1 cellular context compared by ENCODE assay signal in the genomic region with DNA sequence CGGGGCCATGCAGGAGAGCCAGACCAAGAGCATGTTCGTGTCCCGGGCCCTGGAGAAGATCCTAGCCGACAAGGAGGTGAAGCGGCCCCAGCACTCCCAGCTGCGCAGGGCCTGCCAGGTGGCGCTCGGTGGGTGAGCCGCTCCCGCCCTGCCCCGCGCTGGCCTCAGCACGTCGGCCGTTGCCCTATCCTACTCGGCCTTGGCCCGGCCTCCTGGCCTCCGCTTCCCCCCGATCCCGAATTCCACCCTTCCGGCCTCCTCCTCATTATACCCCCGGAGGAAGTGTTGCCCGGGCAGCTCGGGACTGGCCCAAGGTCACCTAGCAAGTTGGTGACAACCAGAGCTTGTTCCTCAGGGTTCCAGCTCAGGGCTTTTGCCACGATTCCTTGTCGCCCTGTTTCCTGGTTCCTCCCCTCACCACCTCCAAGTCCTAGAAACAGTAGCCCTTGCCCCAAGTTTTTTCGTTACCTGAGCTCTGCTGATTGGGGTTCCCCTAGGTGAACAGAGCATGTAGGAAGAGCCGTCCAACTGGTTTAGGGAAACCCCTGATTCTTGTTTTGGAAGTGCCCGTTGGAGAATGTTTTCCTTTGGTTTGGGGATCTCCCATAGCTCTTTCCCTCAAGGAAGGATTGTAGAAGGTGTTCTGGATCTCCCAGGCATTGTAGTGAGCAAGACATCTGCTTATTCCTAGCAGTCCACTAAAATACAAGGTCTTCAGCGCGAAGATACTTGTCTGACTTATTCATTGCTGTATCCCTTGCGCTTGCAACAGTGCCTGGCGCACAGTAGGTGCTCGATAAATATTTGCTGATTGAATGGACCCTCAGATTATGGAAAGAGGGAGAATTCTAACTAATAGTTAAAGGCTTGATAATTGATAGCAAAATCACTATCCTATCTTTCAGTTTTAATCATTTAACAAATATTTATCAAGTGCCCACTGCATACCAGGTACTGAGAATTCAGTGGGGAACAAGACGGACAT.
TF ChIP-seq lines count a peak whose summit lies in the region.

No MANE protein-coding gene starts in this region.

TF ChIP-seq in HepG2, 621 proteins besides CTCF, POLR2A, EP300 and RAD21 (continued from another document and continues in another):
- TF ChIP-seq, protein P1, sequence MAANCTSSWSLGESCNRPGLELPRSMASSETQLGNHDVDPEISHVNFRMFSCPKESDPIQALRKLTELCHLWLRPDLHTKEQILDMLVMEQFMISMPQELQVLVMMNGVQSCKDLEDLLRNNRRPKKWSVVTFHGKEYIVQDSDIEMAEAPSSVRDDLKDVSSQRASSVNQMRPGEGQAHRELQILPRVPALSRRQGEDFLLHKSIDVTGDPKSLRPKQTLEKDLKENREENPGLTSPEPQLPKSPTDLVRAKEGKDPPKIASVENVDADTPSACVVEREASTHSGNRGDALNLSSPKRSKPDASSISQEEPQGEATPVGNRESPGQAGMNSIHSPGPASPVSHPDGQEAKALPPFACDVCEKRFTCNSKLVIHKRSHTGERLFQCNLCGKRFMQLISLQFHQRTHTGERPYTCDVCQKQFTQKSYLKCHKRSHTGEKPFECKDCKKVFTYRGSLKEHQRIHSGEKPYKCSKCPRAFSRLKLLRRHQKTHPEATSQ (CRISPR knock-in tag; IDR thresholded peaks at IDR 0.05; ENCODE audit: borderline replicate concordance): no peak
- no peak for TF ChIP-seq SRSF9 (IDR thresholded peaks at IDR 0.05; ENCODE audit: borderline replicate concordance, insufficient read depth, low read depth, low read length, poor library complexity, severe bottlenecking)
- 0 out of 2 replicates have a peak, but pooled peaks have one; percentile 42 for TF ChIP-seq SMAD9 (CRISPR knock-in tag; IDR thresholded peaks at IDR 0.05)
- TF ChIP-seq, protein P2, sequence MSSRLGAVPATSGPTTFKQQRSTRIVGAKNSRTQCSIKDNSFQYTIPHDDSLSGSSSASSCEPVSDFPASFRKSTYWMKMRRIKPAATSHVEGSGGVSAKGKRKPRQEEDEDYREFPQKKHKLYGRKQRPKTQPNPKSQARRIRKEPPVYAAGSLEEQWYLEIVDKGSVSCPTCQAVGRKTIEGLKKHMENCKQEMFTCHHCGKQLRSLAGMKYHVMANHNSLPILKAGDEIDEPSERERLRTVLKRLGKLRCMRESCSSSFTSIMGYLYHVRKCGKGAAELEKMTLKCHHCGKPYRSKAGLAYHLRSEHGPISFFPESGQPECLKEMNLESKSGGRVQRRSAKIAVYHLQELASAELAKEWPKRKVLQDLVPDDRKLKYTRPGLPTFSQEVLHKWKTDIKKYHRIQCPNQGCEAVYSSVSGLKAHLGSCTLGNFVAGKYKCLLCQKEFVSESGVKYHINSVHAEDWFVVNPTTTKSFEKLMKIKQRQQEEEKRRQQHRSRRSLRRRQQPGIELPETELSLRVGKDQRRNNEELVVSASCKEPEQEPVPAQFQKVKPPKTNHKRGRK (CRISPR knock-in tag; IDR thresholded peaks at IDR 0.05): no peak
- TF ChIP-seq, protein P3, sequence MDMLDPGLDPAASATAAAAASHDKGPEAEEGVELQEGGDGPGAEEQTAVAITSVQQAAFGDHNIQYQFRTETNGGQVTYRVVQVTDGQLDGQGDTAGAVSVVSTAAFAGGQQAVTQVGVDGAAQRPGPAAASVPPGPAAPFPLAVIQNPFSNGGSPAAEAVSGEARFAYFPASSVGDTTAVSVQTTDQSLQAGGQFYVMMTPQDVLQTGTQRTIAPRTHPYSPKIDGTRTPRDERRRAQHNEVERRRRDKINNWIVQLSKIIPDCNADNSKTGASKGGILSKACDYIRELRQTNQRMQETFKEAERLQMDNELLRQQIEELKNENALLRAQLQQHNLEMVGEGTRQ (IDR thresholded peaks at IDR 0.05; ENCODE audit: low read depth, low read length): no peak
- TF ChIP-seq, protein P3 (CRISPR knock-in tag; IDR thresholded peaks at IDR 0.05; ENCODE audit: borderline replicate concordance): peak; percentile 7
- TF ChIP-seq ZSCAN31 (CRISPR knock-in tag; IDR thresholded peaks at IDR 0.05; ENCODE audit: low read depth): peak; percentile 94
- 0 out of 2 replicates have a peak, but pooled peaks have one; percentile 3 for TF ChIP-seq RFX5 (IDR thresholded peaks at IDR 0.05; ENCODE audit: low read depth, low read length)
- TF ChIP-seq PITX1 (CRISPR knock-in tag; IDR thresholded peaks at IDR 0.05): no peak; the same call in 1 of the 2 replicates
- peak; percentile 1 for TF ChIP-seq ZNF792 (CRISPR knock-in tag; IDR thresholded peaks at IDR 0.05)
- TF ChIP-seq PHF8 (CRISPR knock-in tag; IDR thresholded peaks at IDR 0.05): peak; percentile 93
- no peak for TF ChIP-seq SIX1 (CRISPR knock-in tag; IDR thresholded peaks at IDR 0.05; ENCODE audit: borderline replicate concordance)
- TF ChIP-seq GZF1 (CRISPR knock-in tag; IDR thresholded peaks at IDR 0.05): no peak; the same call in 1 of the 2 replicates
- TF ChIP-seq, protein P4, sequence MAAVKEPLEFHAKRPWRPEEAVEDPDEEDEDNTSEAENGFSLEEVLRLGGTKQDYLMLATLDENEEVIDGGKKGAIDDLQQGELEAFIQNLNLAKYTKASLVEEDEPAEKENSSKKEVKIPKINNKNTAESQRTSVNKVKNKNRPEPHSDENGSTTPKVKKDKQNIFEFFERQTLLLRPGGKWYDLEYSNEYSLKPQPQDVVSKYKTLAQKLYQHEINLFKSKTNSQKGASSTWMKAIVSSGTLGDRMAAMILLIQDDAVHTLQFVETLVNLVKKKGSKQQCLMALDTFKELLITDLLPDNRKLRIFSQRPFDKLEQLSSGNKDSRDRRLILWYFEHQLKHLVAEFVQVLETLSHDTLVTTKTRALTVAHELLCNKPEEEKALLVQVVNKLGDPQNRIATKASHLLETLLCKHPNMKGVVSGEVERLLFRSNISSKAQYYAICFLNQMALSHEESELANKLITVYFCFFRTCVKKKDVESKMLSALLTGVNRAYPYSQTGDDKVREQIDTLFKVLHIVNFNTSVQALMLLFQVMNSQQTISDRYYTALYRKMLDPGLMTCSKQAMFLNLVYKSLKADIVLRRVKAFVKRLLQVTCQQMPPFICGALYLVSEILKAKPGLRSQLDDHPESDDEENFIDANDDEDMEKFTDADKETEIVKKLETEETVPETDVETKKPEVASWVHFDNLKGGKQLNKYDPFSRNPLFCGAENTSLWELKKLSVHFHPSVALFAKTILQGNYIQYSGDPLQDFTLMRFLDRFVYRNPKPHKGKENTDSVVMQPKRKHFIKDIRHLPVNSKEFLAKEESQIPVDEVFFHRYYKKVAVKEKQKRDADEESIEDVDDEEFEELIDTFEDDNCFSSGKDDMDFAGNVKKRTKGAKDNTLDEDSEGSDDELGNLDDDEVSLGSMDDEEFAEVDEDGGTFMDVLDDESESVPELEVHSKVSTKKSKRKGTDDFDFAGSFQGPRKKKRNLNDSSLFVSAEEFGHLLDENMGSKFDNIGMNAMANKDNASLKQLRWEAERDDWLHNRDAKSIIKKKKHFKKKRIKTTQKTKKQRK (IDR thresholded peaks at IDR 0.05; ENCODE audit: low read length): no peak
- TF ChIP-seq, protein P5, sequence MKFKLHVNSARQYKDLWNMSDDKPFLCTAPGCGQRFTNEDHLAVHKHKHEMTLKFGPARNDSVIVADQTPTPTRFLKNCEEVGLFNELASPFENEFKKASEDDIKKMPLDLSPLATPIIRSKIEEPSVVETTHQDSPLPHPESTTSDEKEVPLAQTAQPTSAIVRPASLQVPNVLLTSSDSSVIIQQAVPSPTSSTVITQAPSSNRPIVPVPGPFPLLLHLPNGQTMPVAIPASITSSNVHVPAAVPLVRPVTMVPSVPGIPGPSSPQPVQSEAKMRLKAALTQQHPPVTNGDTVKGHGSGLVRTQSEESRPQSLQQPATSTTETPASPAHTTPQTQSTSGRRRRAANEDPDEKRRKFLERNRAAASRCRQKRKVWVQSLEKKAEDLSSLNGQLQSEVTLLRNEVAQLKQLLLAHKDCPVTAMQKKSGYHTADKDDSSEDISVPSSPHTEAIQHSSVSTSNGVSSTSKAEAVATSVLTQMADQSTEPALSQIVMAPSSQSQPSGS (CRISPR knock-in tag; IDR thresholded peaks at IDR 0.05): no peak; the same call in 1 of the 2 replicates
- peak; percentile 56 for TF ChIP-seq ZNF747 (CRISPR knock-in tag; IDR thresholded peaks at IDR 0.05; ENCODE audit: borderline replicate concordance)
- TF ChIP-seq ELF1 (CRISPR knock-in tag; IDR thresholded peaks at IDR 0.05): peak; percentile 22; the same call in 1 of the 2 replicates
- TF ChIP-seq, protein P6, sequence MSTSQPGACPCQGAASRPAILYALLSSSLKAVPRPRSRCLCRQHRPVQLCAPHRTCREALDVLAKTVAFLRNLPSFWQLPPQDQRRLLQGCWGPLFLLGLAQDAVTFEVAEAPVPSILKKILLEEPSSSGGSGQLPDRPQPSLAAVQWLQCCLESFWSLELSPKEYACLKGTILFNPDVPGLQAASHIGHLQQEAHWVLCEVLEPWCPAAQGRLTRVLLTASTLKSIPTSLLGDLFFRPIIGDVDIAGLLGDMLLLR (CRISPR knock-in tag; IDR thresholded peaks at IDR 0.05): 0 out of 2 replicates have a peak, but pooled peaks have one; percentile 9
- no peak for TF ChIP-seq MLLT10 (CRISPR knock-in tag; IDR thresholded peaks at IDR 0.05)
- peak; percentile 86 for TF ChIP-seq ZNF33B (CRISPR knock-in tag; IDR thresholded peaks at IDR 0.05)
- no peak; the same call in 1 of the 2 replicates for TF ChIP-seq ETV6 (CRISPR knock-in tag; conservative IDR thresholded peaks at IDR 0.05)
- TF ChIP-seq ZNF678 (CRISPR knock-in tag; IDR thresholded peaks at IDR 0.05): peak; percentile 78; the same call in 1 of the 2 replicates
- TF ChIP-seq BHLHE40 (IDR thresholded peaks at IDR 0.05; ENCODE audit: low read length): no peak
- no peak for TF ChIP-seq TP53 (CRISPR knock-in tag; conservative IDR thresholded peaks at IDR 0.05)
- no peak for TF ChIP-seq CHD2 (IDR thresholded peaks at IDR 0.05; ENCODE audit: low read depth, low read length)
- peak; percentile 52; the same call in 1 of the 2 replicates for TF ChIP-seq PAX8 (CRISPR knock-in tag; IDR thresholded peaks at IDR 0.05; ENCODE audit: borderline replicate concordance)
- TF ChIP-seq, protein P7, sequence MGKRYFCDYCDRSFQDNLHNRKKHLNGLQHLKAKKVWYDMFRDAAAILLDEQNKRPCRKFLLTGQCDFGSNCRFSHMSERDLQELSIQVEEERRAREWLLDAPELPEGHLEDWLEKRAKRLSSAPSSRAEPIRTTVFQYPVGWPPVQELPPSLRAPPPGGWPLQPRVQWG (CRISPR knock-in tag; IDR thresholded peaks at IDR 0.05; ENCODE audit: borderline replicate concordance, low read depth): no peak
- TF ChIP-seq, protein P8, sequence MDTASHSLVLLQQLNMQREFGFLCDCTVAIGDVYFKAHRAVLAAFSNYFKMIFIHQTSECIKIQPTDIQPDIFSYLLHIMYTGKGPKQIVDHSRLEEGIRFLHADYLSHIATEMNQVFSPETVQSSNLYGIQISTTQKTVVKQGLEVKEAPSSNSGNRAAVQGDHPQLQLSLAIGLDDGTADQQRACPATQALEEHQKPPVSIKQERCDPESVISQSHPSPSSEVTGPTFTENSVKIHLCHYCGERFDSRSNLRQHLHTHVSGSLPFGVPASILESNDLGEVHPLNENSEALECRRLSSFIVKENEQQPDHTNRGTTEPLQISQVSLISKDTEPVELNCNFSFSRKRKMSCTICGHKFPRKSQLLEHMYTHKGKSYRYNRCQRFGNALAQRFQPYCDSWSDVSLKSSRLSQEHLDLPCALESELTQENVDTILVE (CRISPR knock-in tag; IDR thresholded peaks at IDR 0.05): peak; percentile 67
- TF ChIP-seq, protein P9, sequence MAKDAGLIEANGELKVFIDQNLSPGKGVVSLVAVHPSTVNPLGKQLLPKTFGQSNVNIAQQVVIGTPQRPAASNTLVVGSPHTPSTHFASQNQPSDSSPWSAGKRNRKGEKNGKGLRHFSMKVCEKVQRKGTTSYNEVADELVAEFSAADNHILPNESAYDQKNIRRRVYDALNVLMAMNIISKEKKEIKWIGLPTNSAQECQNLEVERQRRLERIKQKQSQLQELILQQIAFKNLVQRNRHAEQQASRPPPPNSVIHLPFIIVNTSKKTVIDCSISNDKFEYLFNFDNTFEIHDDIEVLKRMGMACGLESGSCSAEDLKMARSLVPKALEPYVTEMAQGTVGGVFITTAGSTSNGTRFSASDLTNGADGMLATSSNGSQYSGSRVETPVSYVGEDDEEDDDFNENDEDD (CRISPR knock-in tag; IDR thresholded peaks at IDR 0.05; ENCODE audit: borderline replicate concordance): peak; percentile 58; the same call in 1 of the 2 replicates
- TF ChIP-seq ZNF24 (IDR thresholded peaks at IDR 0.05): 0 out of 2 replicates have a peak, but pooled peaks have one; percentile 4
- no peak for TF ChIP-seq ZFAT (CRISPR knock-in tag; conservative IDR thresholded peaks at IDR 0.05)
- no peak; the same call in 1 of the 2 replicates for TF ChIP-seq MEIS1 (CRISPR knock-in tag; IDR thresholded peaks at IDR 0.05; ENCODE audit: borderline replicate concordance)
- TF ChIP-seq, protein P10, sequence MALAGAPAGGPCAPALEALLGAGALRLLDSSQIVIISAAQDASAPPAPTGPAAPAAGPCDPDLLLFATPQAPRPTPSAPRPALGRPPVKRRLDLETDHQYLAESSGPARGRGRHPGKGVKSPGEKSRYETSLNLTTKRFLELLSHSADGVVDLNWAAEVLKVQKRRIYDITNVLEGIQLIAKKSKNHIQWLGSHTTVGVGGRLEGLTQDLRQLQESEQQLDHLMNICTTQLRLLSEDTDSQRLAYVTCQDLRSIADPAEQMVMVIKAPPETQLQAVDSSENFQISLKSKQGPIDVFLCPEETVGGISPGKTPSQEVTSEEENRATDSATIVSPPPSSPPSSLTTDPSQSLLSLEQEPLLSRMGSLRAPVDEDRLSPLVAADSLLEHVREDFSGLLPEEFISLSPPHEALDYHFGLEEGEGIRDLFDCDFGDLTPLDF (CRISPR knock-in tag; IDR thresholded peaks at IDR 0.05): 0 out of 2 replicates have a peak, but pooled peaks have one; percentile 31
- TF ChIP-seq HMG20A (CRISPR knock-in tag; IDR thresholded peaks at IDR 0.05; ENCODE audit: borderline replicate concordance): no peak
- TF ChIP-seq PRPF4 (IDR thresholded peaks at IDR 0.05; ENCODE audit: low read depth, low read length, poor library complexity, severe bottlenecking): no peak
- peak; percentile 81 for TF ChIP-seq GATAD1 (CRISPR knock-in tag; IDR thresholded peaks at IDR 0.05)
- 0 out of 2 replicates have a peak, but pooled peaks have one; percentile 23 for TF ChIP-seq ZNF549 (CRISPR knock-in tag; IDR thresholded peaks at IDR 0.05)
- TF ChIP-seq ZFP36L2 (CRISPR knock-in tag; IDR thresholded peaks at IDR 0.05): no peak
- no peak for TF ChIP-seq NFE2L2 (IDR thresholded peaks at IDR 0.05; ENCODE audit: low read length)
- peak; percentile 4; the same call in 1 of the 2 replicates for TF ChIP-seq FOSL2 (CRISPR knock-in tag; IDR thresholded peaks at IDR 0.05)
- peak; percentile 34 for TF ChIP-seq ZSCAN20 (CRISPR knock-in tag; IDR thresholded peaks at IDR 0.05; ENCODE audit: borderline replicate concordance)
